In genomic region chr17:38710603-38710962, GRCh38 we compare ENCODE assay signal across 17 cellular contexts. TPM values are rescaled to one million over a fixed set of nuclear protein-coding genes. Genes with fewer than 3 reads are reported as not detected.
DNase-seq lines count a peak whose midpoint lies in the region; ATAC-seq lines count a peak whose summit lies in the region.
"Had no signal": no experiment of that assay in that cellular context is flagged by ENCODE, and none has a peak within 500 bp of the region (broad histone marks: within the 10 kb centered on the region; RNA-seq: fewer than 3 reads in every experiment).

No MANE protein-coding gene starts in this region.

- CTCF ChIA-PET in activated naive CD4-positive, alpha-beta T cell treated with anti-CD3 and anti-CD28 coated beads for 36 hours (lab: Charles Lee): interaction anchor here (0.5 to 3.0 kb wide), 5 partner anchors 17 to 395 kb away, joined by 3 to 12 read pairs (median 4); partner anchors contain the start of gene EPOP

- no peak for DNase-seq in activated naive CD4-positive, alpha-beta T cell treated with anti-CD3 and anti-CD28 coated beads for 36 hours
- DNase-seq in activated naive CD4-positive, alpha-beta T cell (lab: John Stamatoyannopoulos, UW): no peak
- DNase-seq in SJCRH30 (no peak), ureter (ENCODE audit: low spot score) (no peak)
- DNase-seq in effector memory CD8-positive, alpha-beta T cell: no peak
- no peak for DNase-seq in stimulated activated effector memory CD8-positive, alpha-beta T cell treated with anti-CD3 and anti-CD28 coated beads, Interleukin-12 subunit alpha, Interleukin-12 subunit beta, amount 100 ng/mL, for 72 hours (ENCODE audit: low spot score in 2 of 2)
- DNase-seq: CD4-positive, CD25-positive, alpha-beta regulatory T cell; cortex of kidney; DMS79; lower lobe of right lung; NCI-H1694 treated with DMSO at 0.1 percent for 48 hours; NCI-H2227 treated with DMSO at 0.1 percent for 48 hours; substantia nigra; T-helper 9 cell had no signal

- intact Hi-C loops in activated naive CD4-positive, alpha-beta T cell treated with anti-CD3 and anti-CD28 coated beads for 36 hours (cut with micrococcal nuclease): no loop called here

- H3K4me3 ChIP-seq in SJCRH30: no peak overlapping the region
- H3K4me3 ChIP-seq: lower lobe of right lung had no signal

- no peaks in the 10 kb centered on the region for H3K9me3 Mint-ChIP-seq in activated naive CD4-positive, alpha-beta T cell treated with anti-CD3 and anti-CD28 coated beads for 36 hours
- H3K9me3 Mint-ChIP-seq in effector memory CD8-positive, alpha-beta T cell: no peaks in the 10 kb centered on the region
- H3K9me3 Mint-ChIP-seq in stimulated activated effector memory CD8-positive, alpha-beta T cell treated with anti-CD3 and anti-CD28 coated beads, Interleukin-12 subunit alpha, Interleukin-12 subunit beta, amount 100 ng/mL, for 72 hours: no peaks in the 10 kb centered on the region

- H3K4me1 Mint-ChIP-seq in activated naive CD4-positive, alpha-beta T cell treated with anti-CD3 and anti-CD28 coated beads for 36 hours (ENCODE audit: low read depth): peaks cover 64% of the 10 kb centered on the region
- H3K4me1 Mint-ChIP-seq in effector memory CD8-positive, alpha-beta T cell (ENCODE audit: low read depth in 2 of 2): peaks cover 40 to 47% of the 10 kb centered on the region in 2 donors
- peaks cover 81% of the 10 kb centered on the region for H3K4me1 Mint-ChIP-seq in stimulated activated effector memory CD8-positive, alpha-beta T cell treated with anti-CD3 and anti-CD28 coated beads, Interleukin-12 subunit alpha, Interleukin-12 subunit beta, amount 100 ng/mL, for 72 hours

- peaks cover 22% of the 10 kb centered on the region for H3K4me1 ChIP-seq in SJCRH30

- H3K27ac ChIP-seq in SJCRH30: peak overlapping the region; percentile 31
- H3K27ac ChIP-seq: lower lobe of right lung, parathyroid adenoma had no signal

- H3K4me3 Mint-ChIP-seq in activated naive CD4-positive, alpha-beta T cell treated with anti-CD3 and anti-CD28 coated beads for 36 hours: no peak overlapping the region
- peak overlapping the region in 1 of 2 donors; percentile 50 for H3K4me3 Mint-ChIP-seq in effector memory CD8-positive, alpha-beta T cell
- H3K4me3 Mint-ChIP-seq in stimulated activated effector memory CD8-positive, alpha-beta T cell treated with anti-CD3 and anti-CD28 coated beads, Interleukin-12 subunit alpha, Interleukin-12 subunit beta, amount 100 ng/mL, for 72 hours: peak overlapping the region; percentile 39

- H3K27me3 ChIP-seq in SJCRH30: no peaks in the 10 kb centered on the region

- no peak for ATAC-seq in effector memory CD8-positive, alpha-beta T cell (replicated peaks)
- no peak for ATAC-seq in stimulated activated effector memory CD8-positive, alpha-beta T cell treated with anti-CD3 and anti-CD28 coated beads, Interleukin-12 subunit alpha, Interleukin-12 subunit beta, amount 100 ng/mL, for 72 hours
- ATAC-seq in GM21447 (IDR thresholded peaks at IDR 0.05; ENCODE audit: unreplicated experiment) (no peak), GM19463 (IDR thresholded peaks at IDR 0.05; ENCODE audit: unreplicated experiment) (no peak)
- ATAC-seq: lower lobe of right lung had no signal

- no peaks in the 10 kb centered on the region for H3K9me3 ChIP-seq in SJCRH30 (replicated peaks)
- H3K9me3 ChIP-seq: lower lobe of right lung had no signal

- peaks cover 47% of the 10 kb centered on the region for H3K36me3 Mint-ChIP-seq in activated naive CD4-positive, alpha-beta T cell treated with anti-CD3 and anti-CD28 coated beads for 36 hours (ENCODE audit: low read depth)
- H3K36me3 Mint-ChIP-seq in effector memory CD8-positive, alpha-beta T cell (ENCODE audit: insufficient read depth): peaks cover 74% of the 10 kb centered on the region
- H3K36me3 Mint-ChIP-seq in stimulated activated effector memory CD8-positive, alpha-beta T cell treated with anti-CD3 and anti-CD28 coated beads, Interleukin-12 subunit alpha, Interleukin-12 subunit beta, amount 100 ng/mL, for 72 hours: peaks cover 100% of the 10 kb centered on the region

- peaks cover 11% of the 10 kb centered on the region; the same call in 1 of the 2 replicates for H3K36me3 ChIP-seq in SJCRH30

- peak overlapping the region; percentile 50 for H3K27ac Mint-ChIP-seq in activated naive CD4-positive, alpha-beta T cell treated with anti-CD3 and anti-CD28 coated beads for 36 hours
- H3K27ac Mint-ChIP-seq in effector memory CD8-positive, alpha-beta T cell: peak overlapping the region; percentile 42 to 85
- H3K27ac Mint-ChIP-seq in stimulated activated effector memory CD8-positive, alpha-beta T cell treated with anti-CD3 and anti-CD28 coated beads, Interleukin-12 subunit alpha, Interleukin-12 subunit beta, amount 100 ng/mL, for 72 hours: peak overlapping the region; percentile 100

- H3K27me3 Mint-ChIP-seq in activated naive CD4-positive, alpha-beta T cell treated with anti-CD3 and anti-CD28 coated beads for 36 hours (ENCODE audit: low read depth): no peaks in the 10 kb centered on the region
- no peaks in the 10 kb centered on the region for H3K27me3 Mint-ChIP-seq in effector memory CD8-positive, alpha-beta T cell
- H3K27me3 Mint-ChIP-seq: CD4-positive, CD25-positive, alpha-beta regulatory T cell had no signal

RNA-seq across cellular contexts. Expression of gene MLLT6, which starts 5.5 kb away (rescaled TPM):
- 100 to 1,000 TPM; 170 to 177 TPM for total RNA-seq in activated naive CD4-positive, alpha-beta T cell treated with anti-CD3 and anti-CD28 coated beads for 36 hours
- 24.2 and 35.5 TPM in 2 replicates for total RNA-seq in SJCRH30 (2014; rRNA removed; shearing (Covaris generic))
- 209 TPM for total RNA-seq in ureter

RNA-seq across cellular contexts. Expression of gene CISD3, which starts 19.6 kb away (rescaled TPM):
- 10 to 100 TPM; 35.1 to 35.8 TPM for total RNA-seq in activated naive CD4-positive, alpha-beta T cell treated with anti-CD3 and anti-CD28 coated beads for 36 hours
- 11.6 and 14.5 TPM in 2 replicates for total RNA-seq in SJCRH30 (2014; rRNA removed; shearing (Covaris generic))
- total RNA-seq in ureter: 60.1 TPM

RNA-seq across cellular contexts. Expression of gene EPOP, which starts 35.8 kb away (rescaled TPM):
- total RNA-seq in activated naive CD4-positive, alpha-beta T cell treated with anti-CD3 and anti-CD28 coated beads for 36 hours: 10 to 100 TPM; 17.6 to 19.2 TPM
- 6.1 and 6.6 TPM in 2 replicates for total RNA-seq in SJCRH30 (2014; rRNA removed; shearing (Covaris generic))
- total RNA-seq in ureter: 3.4 TPM

RNA-seq across cellular contexts. Expression of gene PCGF2, which starts 37.6 kb away (rescaled TPM):
- 1 to 10 TPM; 1.2 TPM for total RNA-seq in activated naive CD4-positive, alpha-beta T cell treated with anti-CD3 and anti-CD28 coated beads for 36 hours
- total RNA-seq in SJCRH30 (2014; rRNA removed; shearing (Covaris generic)): 10.7 and 13.8 TPM in 2 replicates
- total RNA-seq in ureter: 54.5 TPM

RNA-seq across cellular contexts. Expression of gene PSMB3, which starts 42.0 kb away (rescaled TPM):
- 100 to 1,000 TPM; 368 to 369 TPM for total RNA-seq in activated naive CD4-positive, alpha-beta T cell treated with anti-CD3 and anti-CD28 coated beads for 36 hours
- 239 and 280 TPM in 2 replicates for total RNA-seq in SJCRH30 (2014; rRNA removed; shearing (Covaris generic))
- 156 TPM for total RNA-seq in ureter

Comparison
In these comparisons a context has a peak if more than half of its experiments do, and no peak if none do; other contexts are left out.
1. H3K27ac Mint-ChIP-seq: peak in every context shown above with its lines; median percentile 100 in stimulated activated effector memory CD8-positive, alpha-beta T cell treated with anti-CD3 and anti-CD28 coated beads, Interleukin-12 subunit alpha, Interleukin-12 subunit beta, amount 100 ng/mL, for 72 hours; 64 in effector memory CD8-positive, alpha-beta T cell; 50 in activated naive CD4-positive, alpha-beta T cell treated with anti-CD3 and anti-CD28 coated beads for 36 hours.